ENCODE assay signal across 8 cellular contexts in the genomic region with DNA sequence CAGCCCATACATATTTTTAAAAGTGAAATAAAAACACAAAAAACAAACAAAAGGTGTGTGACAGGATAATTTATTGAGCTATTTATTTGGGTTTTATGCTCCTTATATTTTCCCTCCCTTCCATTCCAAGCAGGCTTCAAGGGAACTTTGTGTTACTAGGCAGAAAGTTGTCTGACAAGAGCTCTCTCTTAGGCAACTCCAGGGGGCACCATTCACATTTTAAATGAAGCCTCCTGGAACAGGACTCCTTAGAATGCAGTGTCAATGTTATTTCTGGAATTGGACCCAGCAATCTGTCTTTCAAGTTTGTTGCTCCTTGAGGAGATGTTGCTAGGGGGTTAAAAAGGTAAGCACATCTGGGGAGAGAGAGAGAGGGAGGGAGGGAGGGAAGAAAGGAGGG. TPM values are rescaled to one million over a fixed set of nuclear protein-coding genes. Genes with fewer than 3 reads are reported as not detected.
DNase-seq lines count a peak whose midpoint lies in the region; FAIRE-seq and TF ChIP-seq lines count a peak whose summit lies in the region.

No MANE protein-coding gene starts in this region.

- peaks cover 36% of the 10 kb centered on the region for H3K4me1 Mint-ChIP-seq in nephron
- peaks cover 17 to 23% (median 20%) of the 10 kb centered on the region in 4 donors for H3K4me1 Mint-ChIP-seq in CD4-positive, alpha-beta memory T cell

- no peaks in the 10 kb centered on the region for H3K9me3 Mint-ChIP-seq in nephron
- no peaks in the 10 kb centered on the region for H3K9me3 Mint-ChIP-seq in CD4-positive, alpha-beta memory T cell

- peaks cover 12% of the 10 kb centered on the region for H3K27me3 ChIP-seq in CD4-positive, alpha-beta memory T cell (ENCODE audit: insufficient read depth, low read length)

- TF ChIP-seq CTCF in GM10248 (IDR thresholded peaks at IDR 0.05; ENCODE audit: control extremely low read depth, extremely low read depth, low read depth, missing control alignments) (peak; percentile 48), nephron (IDR thresholded peaks at IDR 0.05; ENCODE audit: unreplicated experiment in 3 of 3) (peak; percentile 15 to 33 (median 25))

- H3K27ac Mint-ChIP-seq in nephron: no peak overlapping the region
- H3K27ac Mint-ChIP-seq in CD4-positive, alpha-beta memory T cell: no peak overlapping the region

- no peaks in the 10 kb centered on the region for H3K36me3 ChIP-seq in CD4-positive, alpha-beta memory T cell (ENCODE audit: insufficient read depth, low read length)

- no peaks in the 10 kb centered on the region for H3K9me3 ChIP-seq in CD4-positive, alpha-beta memory T cell (ENCODE audit: control insufficient read depth in 1 of 2, low read length in 2 of 2)

- POLR2A ChIA-PET in GM10248 (lab: Yijun Ruan, JAX): no interaction called here
- POLR2A ChIA-PET in CD4-positive, alpha-beta memory T cell (lab: Charles Lee; ENCODE audit: partially characterized antibody): no interaction called here

- CTCF ChIA-PET in GM10248 (lab: Yijun Ruan, JAX): interaction anchor here (0.7 to 6.7 kb wide), 23 partner anchors 9 to 220 kb away, joined by 3 to 126 read pairs (median 4); partner anchors contain the start of gene MNS1
- CTCF ChIA-PET in CD4-positive, alpha-beta memory T cell (lab: Charles Lee; ENCODE audit: partially characterized antibody): interaction anchor here (0.7 to 1.7 kb wide), 2 partner anchors 18 to 180 kb away, joined by 3 read pairs; no protein-coding TSS in a partner anchor

- intact Hi-C loops in CD4-positive, alpha-beta memory T cell (cut with micrococcal nuclease): loop anchor here (5.0 to 10.0 kb wide), 5 partner anchors 57 to 752 kb away; partner anchors contain the start of gene ZNF280D

- H3K36me3 Mint-ChIP-seq in nephron (ENCODE audit: low read depth): no peaks in the 10 kb centered on the region
- peaks cover 0 to 3% of the 10 kb centered on the region in 2 donors for H3K36me3 Mint-ChIP-seq in CD4-positive, alpha-beta memory T cell

- no peak overlapping the region for H3K27ac ChIP-seq in CD4-positive, alpha-beta memory T cell (ENCODE audit: low read depth, low read length)

- peaks cover 22% of the 10 kb centered on the region for H3K4me1 ChIP-seq in CD4-positive, alpha-beta memory T cell (ENCODE audit: insufficient read depth, low read length)

- DNase-seq in GM10248 (ENCODE audit: extremely low spot score): no peak
- DNase-seq in MV-4-11 (lab: John Stamatoyannopoulos, UW): peak; percentile 45
- peak; percentile 20 for DNase-seq in amniotic stem cell (lab: John Stamatoyannopoulos, UW)
- DNase-seq in GM19239 (ENCODE audit: insufficient read length, low spot score): no peak
- no peak for DNase-seq in CD4-positive, alpha-beta memory T cell
- no peak for DNase-seq in stimulated activated CD4-positive, alpha-beta T cell treated with anti-CD3 and anti-CD28 coated beads, Interleukin-4, amount 100 ng/mL, for 24 hours
- no peak for DNase-seq in cerebellar nuclear complex (lab: John Stamatoyannopoulos, UW)

- H3K4me3 ChIP-seq in CD4-positive, alpha-beta memory T cell (ENCODE audit: low read length in 2 of 2): no peak overlapping the region

- no peak overlapping the region for H3K4me3 Mint-ChIP-seq in nephron
- H3K4me3 Mint-ChIP-seq in CD4-positive, alpha-beta memory T cell: no peak overlapping the region

- no peak for FAIRE-seq in GM19239 (lab: Jason Lieb, UNC)

- no peaks in the 10 kb centered on the region for H3K27me3 Mint-ChIP-seq in nephron (ENCODE audit: low read depth)
- peaks cover 7 to 10% of the 10 kb centered on the region in 2 donors for H3K27me3 Mint-ChIP-seq in CD4-positive, alpha-beta memory T cell

RNA-seq across cellular contexts. Expression of gene RFX7, which starts 5.4 kb away (rescaled TPM):
- total RNA-seq in CD4-positive, alpha-beta memory T cell: 10 to 100 TPM; 35.0 to 37.5 TPM
- polyA plus RNA-seq in CD4-positive, alpha-beta memory T cell: 1 to 10 TPM in 1 of 2 donors, under 1 TPM in 1; 0.30 to 4.4 TPM

Comparison
In these comparisons a context has a peak if more than half of its experiments do, and no peak if none do; other contexts are left out.
1. DNase-seq: peak in MV-4-11 (single experiment) and amniotic stem cell (single experiment); none in GM10248 (single experiment), GM19239 (single experiment), CD4-positive, alpha-beta memory T cell (0 of 5), stimulated activated CD4-positive, alpha-beta T cell treated with anti-CD3 and anti-CD28 coated beads, Interleukin-4, amount 100 ng/mL, for 24 hours (single experiment) and cerebellar nuclear complex (0 of 2).